8 cellular contexts compared by ENCODE assay signal in the genomic region with DNA sequence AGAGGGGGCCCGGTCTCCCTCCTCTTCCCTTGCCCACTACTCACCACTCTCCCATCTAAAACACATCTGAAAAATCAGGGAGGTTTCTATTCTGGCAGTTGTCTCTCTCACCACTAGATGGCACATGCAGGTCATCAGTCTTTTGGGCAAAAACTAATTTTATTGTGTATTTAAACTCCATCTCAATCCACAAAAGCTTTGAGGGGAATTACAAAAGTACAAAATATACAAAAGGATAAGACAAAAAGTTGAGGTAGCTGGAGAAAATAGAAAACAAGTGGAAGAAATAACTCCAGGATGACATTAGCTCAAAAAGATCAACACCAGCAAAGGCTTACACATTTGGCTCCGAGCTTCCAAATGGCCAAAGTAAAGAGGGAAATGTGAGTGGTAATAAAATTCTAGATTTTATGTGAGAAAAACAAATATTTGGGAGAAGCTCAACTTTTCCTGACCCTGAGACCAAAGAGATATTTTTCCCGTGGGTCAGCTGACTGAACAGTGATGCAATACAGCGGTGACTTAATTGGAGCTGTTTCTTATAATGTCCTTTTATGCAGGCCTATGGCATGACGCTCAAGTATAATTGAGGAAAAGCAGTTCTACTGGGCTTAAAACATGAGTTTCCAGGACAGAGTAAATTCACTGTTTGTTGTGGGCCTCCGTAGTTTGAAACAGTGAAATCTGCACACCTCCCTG.
DNase-seq lines count a peak whose midpoint lies in the region; ATAC-seq and TF ChIP-seq lines count a peak whose summit lies in the region.

No MANE protein-coding gene starts in this region.

- ATAC-seq in GM19463 (IDR thresholded peaks at IDR 0.05; ENCODE audit: unreplicated experiment): no peak
- no peak for ATAC-seq in GM21576 (IDR thresholded peaks at IDR 0.05; ENCODE audit: unreplicated experiment)
- ATAC-seq in GM18517 (IDR thresholded peaks at IDR 0.05; ENCODE audit: unreplicated experiment): no peak

- no TSS peak for BruUV-seq in Calu3 (replicated peaks; lab: Mats Ljungman, UMichigan)

- intact Hi-C loops in Calu3 (cut with micrococcal nuclease; ENCODE audit: unreplicated experiment): loop anchor here (1.0 kb wide), 1 partner anchor 36 kb away; no protein-coding TSS in a partner anchor

- no peak overlapping the region for H3K4me3 Mint-ChIP-seq in Calu3 (ENCODE audit: low read depth, unreplicated experiment)
- no peak overlapping the region for H3K4me3 Mint-ChIP-seq in HFFc6

- H3K27me3 Mint-ChIP-seq in Calu3 (ENCODE audit: unreplicated experiment) (peaks cover 13% of the 10 kb centered on the region), HFFc6 (ENCODE audit: insufficient read depth) (peaks cover 2% of the 10 kb centered on the region; the same call in 1 of the 2 replicates)

- TF ChIP-seq CTCF in Calu3 (IDR thresholded peaks at IDR 0.05; ENCODE audit: unreplicated experiment) (peak; percentile 84), HFFc6 (IDR thresholded peaks at IDR 0.05) (peak; percentile 93)

- CTCF ChIA-PET in Calu3 (lab: Charles Lee): interaction anchor here (1.0 kb wide), 3 partner anchors 40 to 1545 kb away, joined by 3 to 5 read pairs (median 3); no protein-coding TSS in a partner anchor

- H3K36me3 Mint-ChIP-seq in Calu3 (ENCODE audit: insufficient read depth, unreplicated experiment) (peaks cover 10% of the 10 kb centered on the region), HFFc6 (ENCODE audit: low read depth) (no peaks in the 10 kb centered on the region)

- H3K27ac Mint-ChIP-seq in Calu3 (ENCODE audit: unreplicated experiment) (no peak overlapping the region), HFFc6 (no peak overlapping the region)

- H3K9me3 Mint-ChIP-seq in Calu3 (ENCODE audit: low read depth, unreplicated experiment) (no peaks in the 10 kb centered on the region), HFFc6 (no peaks in the 10 kb centered on the region)

- peak; percentile 51 for DNase-seq in Calu3
- DNase-seq in HFFc6: peak; percentile 36
- peak; percentile 28 to 56 for DNase-seq in NOMO-1 (lab: John Stamatoyannopoulos, UW; ENCODE audit: unreplicated experiment in 2 of 2)
- DNase-seq in central memory CD4-positive, alpha-beta T cell: peak; percentile 21
- peak; percentile 38 for DNase-seq in myocyte (ENCODE audit: low read depth)

- H3K4me1 Mint-ChIP-seq in Calu3 (ENCODE audit: low read depth, unreplicated experiment) (peaks cover 15% of the 10 kb centered on the region), HFFc6 (ENCODE audit: low read depth) (peaks cover 21% of the 10 kb centered on the region)
